9 cellular contexts compared by ENCODE assay signal in the genomic region with DNA sequence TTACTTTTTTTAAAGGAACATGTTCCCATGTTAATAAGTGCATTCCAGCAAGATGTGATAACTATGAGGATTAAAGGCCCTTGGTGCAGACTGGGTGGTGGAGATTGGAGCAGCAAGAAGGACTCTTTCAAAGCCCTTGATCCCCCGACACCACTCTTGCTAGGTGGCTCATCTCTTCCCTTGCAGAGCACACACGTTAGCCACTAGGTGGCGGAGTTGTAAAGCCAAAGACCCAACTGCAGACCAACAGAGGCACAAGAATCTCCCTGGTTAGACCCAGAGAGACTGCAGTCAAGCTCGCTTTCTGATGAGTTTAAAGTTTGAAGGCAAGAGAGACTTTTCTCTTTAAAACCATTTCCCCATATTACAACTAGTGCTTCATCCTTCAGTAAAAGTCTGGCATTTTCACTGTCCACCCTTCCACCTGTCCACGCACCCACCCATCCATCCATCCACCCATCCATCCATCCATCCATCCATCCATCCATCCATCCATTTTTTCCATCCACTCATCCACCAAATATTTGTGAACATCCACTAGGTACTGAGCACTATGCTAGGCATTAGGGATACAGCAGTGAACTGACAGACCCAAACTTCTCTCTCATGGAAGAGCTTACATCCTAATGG.
DNase-seq lines count a peak whose midpoint lies in the region; ATAC-seq and TF ChIP-seq lines count a peak whose summit lies in the region.
"Had no signal": no experiment of that assay in that cellular context is flagged by ENCODE, and none has a peak within 500 bp of the region (broad histone marks: within the 10 kb centered on the region; RNA-seq: fewer than 3 reads in every experiment).

No MANE protein-coding gene starts in this region.

- peaks cover 10 to 13% of the 10 kb centered on the region in 2 donors for H3K27me3 Mint-ChIP-seq in T-cell
- H3K27me3 Mint-ChIP-seq: dendritic cell treated with granulocyte-macrophage colony-stimulating factor and Interleukin-4, amounts not matched to agents 40 ng/mL and 50 ng/mL, for 4 days had no signal

- CTCF ChIA-PET in T-cell (lab: Charles Lee), result no interaction called here

- H3K4me3 ChIP-seq in H7 (ENCODE audit: insufficient read depth, low read depth, low read length) (no peak overlapping the region), astrocyte of the spinal cord (ENCODE audit: low read depth, low read length) (no peak overlapping the region)

- no peaks in the 10 kb centered on the region for H3K36me3 ChIP-seq in H7 (replicated peaks; ENCODE audit: control insufficient read depth, insufficient read depth, low read length)

- H3K27me3 ChIP-seq in H7 (ENCODE audit: control insufficient read depth, insufficient read depth, low read length), result no peaks in the 10 kb centered on the region

- TF ChIP-seq CTCF in astrocyte of the spinal cord (IDR thresholded peaks at IDR 0.05; ENCODE audit: low read depth, low read length), result peak; percentile 90

- H3K9me3 Mint-ChIP-seq in T-cell, result no peaks in the 10 kb centered on the region
- H3K9me3 Mint-ChIP-seq: dendritic cell treated with granulocyte-macrophage colony-stimulating factor and Interleukin-4, amounts not matched to agents 40 ng/mL and 50 ng/mL, for 4 days had no signal

- DNase-seq in DMS79 treated with DMSO at 0.1 percent for 48 hours (lab: John Stamatoyannopoulos, UW), result peak; percentile 52
- peak; percentile 83 for DNase-seq in H7
- DNase-seq in NCI-H1105 treated with DMSO at 0.1 percent for 48 hours (lab: John Stamatoyannopoulos, UW), result peak; percentile 67
- peak in 31 of 34 experiments; percentile 6 to 48 (median 29) for DNase-seq in T-cell
- DNase-seq in astrocyte of the spinal cord (ENCODE audit: low read depth, low spot score), result peak; percentile 72
- DNase-seq in iPS DF 19.7 (ENCODE audit: low read depth, low spot score), result peak; percentile 56
- peak; percentile 41 for DNase-seq in stimulated activated CD4-positive, alpha-beta T cell treated with anti-CD3 and anti-CD28 coated beads, Interleukin-12 subunit alpha, Interleukin-12 subunit beta, amount 100 ng/mL, for 4 hours
- no peak for DNase-seq in cerebellar nuclear complex (lab: John Stamatoyannopoulos, UW)

- no peak overlapping the region for H3K27ac Mint-ChIP-seq in T-cell
- H3K27ac Mint-ChIP-seq: dendritic cell treated with granulocyte-macrophage colony-stimulating factor and Interleukin-4, amounts not matched to agents 40 ng/mL and 50 ng/mL, for 4 days had no signal

- no peak overlapping the region for H3K4me3 Mint-ChIP-seq in T-cell
- H3K4me3 Mint-ChIP-seq: dendritic cell treated with granulocyte-macrophage colony-stimulating factor and Interleukin-4, amounts not matched to agents 40 ng/mL and 50 ng/mL, for 4 days had no signal

- POLR2A ChIA-PET in T-cell (lab: Charles Lee), result no interaction called here

- H3K4me1 Mint-ChIP-seq in T-cell, result no peaks in the 10 kb centered on the region

- peak; percentile 50 to 65 (median 60) for ATAC-seq in T-cell (replicated peaks in 1 of 4)

- in situ Hi-C loops in astrocyte of the spinal cord (cut with HindIII; ENCODE audit: low sequenced_read_pairs), result no loop called here

- H3K36me3 Mint-ChIP-seq in T-cell, result no peaks in the 10 kb centered on the region

Comparison
In these comparisons a context has a peak if more than half of its experiments do, and no peak if none do; other contexts are left out.
1. DNase-seq: peak in DMS79 treated with DMSO at 0.1 percent for 48 hours (single experiment), H7 (single experiment), NCI-H1105 treated with DMSO at 0.1 percent for 48 hours (single experiment), T-cell (31 of 34), astrocyte of the spinal cord (single experiment), iPS DF 19.7 (single experiment) and stimulated activated CD4-positive, alpha-beta T cell treated with anti-CD3 and anti-CD28 coated beads, Interleukin-12 subunit alpha, Interleukin-12 subunit beta, amount 100 ng/mL, for 4 hours (single experiment); none in cerebellar nuclear complex (0 of 2).